ENCODE assay signal across 1 cellular context in genomic region chr2:128600606-128601297, GRCh38.
TF ChIP-seq lines count a peak whose summit lies in the region.

No MANE protein-coding gene starts in this region.

TF ChIP-seq in SK-N-SH, 30 proteins besides CTCF, POLR2A, EP300 and RAD21 (continued from another document):
- TF ChIP-seq PBX3 (IDR thresholded peaks at IDR 0.05) = no peak
- no peak for TF ChIP-seq RFX5 (IDR thresholded peaks at IDR 0.05; ENCODE audit: low read length)
- no peak for TF ChIP-seq GATA2 (CRISPR knock-in tag; IDR thresholded peaks at IDR 0.05)
- TF ChIP-seq MXI1 (IDR thresholded peaks at IDR 0.05; ENCODE audit: low read depth, low read length) = no peak
- TF ChIP-seq NFIC (IDR thresholded peaks at IDR 0.05; ENCODE audit: borderline replicate concordance) = no peak
- TF ChIP-seq TCF12 (IDR thresholded peaks at IDR 0.05) = no peak
- TF ChIP-seq EZH2phosphoT487 (IDR thresholded peaks at IDR 0.05; ENCODE audit: borderline replicate concordance, low read depth) = no peak
- TF ChIP-seq YY1 (IDR thresholded peaks at IDR 0.05; ENCODE audit: low read depth) = no peak
- TF ChIP-seq, protein P1, sequence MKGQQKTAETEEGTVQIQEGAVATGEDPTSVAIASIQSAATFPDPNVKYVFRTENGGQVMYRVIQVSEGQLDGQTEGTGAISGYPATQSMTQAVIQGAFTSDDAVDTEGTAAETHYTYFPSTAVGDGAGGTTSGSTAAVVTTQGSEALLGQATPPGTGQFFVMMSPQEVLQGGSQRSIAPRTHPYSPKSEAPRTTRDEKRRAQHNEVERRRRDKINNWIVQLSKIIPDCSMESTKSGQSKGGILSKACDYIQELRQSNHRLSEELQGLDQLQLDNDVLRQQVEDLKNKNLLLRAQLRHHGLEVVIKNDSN (IDR thresholded peaks at IDR 0.05; ENCODE audit: borderline replicate concordance, low read depth) = no peak
- no peak for TF ChIP-seq TEAD4 (IDR thresholded peaks at IDR 0.05; ENCODE audit: borderline replicate concordance, insufficient read depth)
- no peak for TF ChIP-seq RXRA (IDR thresholded peaks at IDR 0.05; ENCODE audit: borderline replicate concordance, low read depth)
- TF ChIP-seq CHD2 (IDR thresholded peaks at IDR 0.05; ENCODE audit: low read length, partially characterized antibody) = no peak
